Comparison of ENCODE assay signal across 9 cellular contexts in genomic region chr6:72977114-72977513, GRCh38.
DNase-seq lines count a peak whose midpoint lies in the region; ATAC-seq and TF ChIP-seq lines count a peak whose summit lies in the region.
"Had no signal": no experiment of that assay in that cellular context is flagged by ENCODE, and none has a peak within 500 bp of the region (broad histone marks: within the 10 kb centered on the region; RNA-seq: fewer than 3 reads in every experiment).

No MANE protein-coding gene starts in this region.

- WGBS in hepatocyte (ENCODE audit: low lambda C conversion rate, missing lambda C conversion rate): 52% methylated on average over 1 of the region's 1 CpG

- DNase-seq in hepatocyte (ENCODE audit: low spot score) (no peak), hypothalamus (lab: John Stamatoyannopoulos, UW) (no peak)
- no peak for DNase-seq in activated naive CD4-positive, alpha-beta T cell treated with anti-CD3 and anti-CD28 coated beads for 36 hours
- no peak for DNase-seq in activated T-cell treated with anti-CD3 and anti-CD28 coated beads, Interleukin-2, amount 50 U/mL, for 1 hour
- DNase-seq: NCI-H187 treated with DMSO at 0.1 percent for 48 hours had no signal

- TF ChIP-seq CTCF in hepatocyte (IDR thresholded peaks at IDR 0.05; ENCODE audit: poor library complexity): no peak

- H3K27me3 Mint-ChIP-seq in activated naive CD4-positive, alpha-beta T cell treated with anti-CD3 and anti-CD28 coated beads for 36 hours (ENCODE audit: low read depth): no peaks in the 10 kb centered on the region
- H3K27me3 Mint-ChIP-seq: activated naive CD4-positive, alpha-beta T cell treated with anti-CD3 and anti-CD28 coated beads, Interleukin-2, amount 50 U/mL, for 24 hours had no signal

- CTCF ChIA-PET in activated naive CD4-positive, alpha-beta T cell treated with anti-CD3 and anti-CD28 coated beads for 36 hours (lab: Charles Lee): no interaction called here

- peak overlapping the region; percentile 2 for H3K27ac ChIP-seq in hepatocyte

- no peak overlapping the region for H3K27ac Mint-ChIP-seq in activated naive CD4-positive, alpha-beta T cell treated with anti-CD3 and anti-CD28 coated beads for 36 hours
- H3K27ac Mint-ChIP-seq: activated naive CD4-positive, alpha-beta T cell treated with anti-CD3 and anti-CD28 coated beads, Interleukin-2, amount 50 U/mL, for 24 hours had no signal

- no peaks in the 10 kb centered on the region for H3K4me1 Mint-ChIP-seq in activated naive CD4-positive, alpha-beta T cell treated with anti-CD3 and anti-CD28 coated beads for 36 hours (ENCODE audit: low read depth)

- H2AFZ ChIP-seq in hepatocyte: no peak overlapping the region

- peaks cover 17% of the 10 kb centered on the region for H3K9me3 Mint-ChIP-seq in activated naive CD4-positive, alpha-beta T cell treated with anti-CD3 and anti-CD28 coated beads for 36 hours

- H3K9me2 ChIP-seq in hepatocyte (replicated peaks; ENCODE audit: insufficient read depth): no peaks in the 10 kb centered on the region

- no peaks in the 10 kb centered on the region for H3K9me3 ChIP-seq in hepatocyte (ENCODE audit: low read depth)

- H3K4me3 ChIP-seq in hepatocyte: no peak overlapping the region

- H4K20me1 ChIP-seq in hepatocyte (ENCODE audit: insufficient read depth, poor library complexity, severe bottlenecking): no peaks in the 10 kb centered on the region

- H3K4me1 ChIP-seq in hepatocyte (ENCODE audit: insufficient read depth): no peaks in the 10 kb centered on the region

- H3K36me3 Mint-ChIP-seq in activated naive CD4-positive, alpha-beta T cell treated with anti-CD3 and anti-CD28 coated beads for 36 hours (ENCODE audit: low read depth): peaks cover 29% of the 10 kb centered on the region

- H3K4me3 Mint-ChIP-seq in activated naive CD4-positive, alpha-beta T cell treated with anti-CD3 and anti-CD28 coated beads for 36 hours: no peak overlapping the region
- H3K4me3 Mint-ChIP-seq: activated naive CD4-positive, alpha-beta T cell treated with anti-CD3 and anti-CD28 coated beads, Interleukin-2, amount 50 U/mL, for 24 hours had no signal

- H3K4me2 ChIP-seq in hepatocyte: no peak overlapping the region

- intact Hi-C loops in activated naive CD4-positive, alpha-beta T cell treated with anti-CD3 and anti-CD28 coated beads for 36 hours (cut with micrococcal nuclease): no loop called here

- no peaks in the 10 kb centered on the region for H3K79me2 ChIP-seq in hepatocyte

- ATAC-seq in GM18909 (IDR thresholded peaks at IDR 0.05; ENCODE audit: poor library complexity, unreplicated experiment): peak; percentile 91
- peak; percentile 79 for ATAC-seq in GM21786 (IDR thresholded peaks at IDR 0.05; ENCODE audit: unreplicated experiment)
- ATAC-seq in HG03521 (IDR thresholded peaks at IDR 0.05; ENCODE audit: unreplicated experiment): peak; percentile 73

- no peaks in the 10 kb centered on the region for H3K36me3 ChIP-seq in hepatocyte (replicated peaks; ENCODE audit: insufficient read depth, low read depth)

- H3K27me3 ChIP-seq in hepatocyte: no peaks in the 10 kb centered on the region
